Comparison of ENCODE assay signal across 8 cellular contexts in the genomic region with DNA sequence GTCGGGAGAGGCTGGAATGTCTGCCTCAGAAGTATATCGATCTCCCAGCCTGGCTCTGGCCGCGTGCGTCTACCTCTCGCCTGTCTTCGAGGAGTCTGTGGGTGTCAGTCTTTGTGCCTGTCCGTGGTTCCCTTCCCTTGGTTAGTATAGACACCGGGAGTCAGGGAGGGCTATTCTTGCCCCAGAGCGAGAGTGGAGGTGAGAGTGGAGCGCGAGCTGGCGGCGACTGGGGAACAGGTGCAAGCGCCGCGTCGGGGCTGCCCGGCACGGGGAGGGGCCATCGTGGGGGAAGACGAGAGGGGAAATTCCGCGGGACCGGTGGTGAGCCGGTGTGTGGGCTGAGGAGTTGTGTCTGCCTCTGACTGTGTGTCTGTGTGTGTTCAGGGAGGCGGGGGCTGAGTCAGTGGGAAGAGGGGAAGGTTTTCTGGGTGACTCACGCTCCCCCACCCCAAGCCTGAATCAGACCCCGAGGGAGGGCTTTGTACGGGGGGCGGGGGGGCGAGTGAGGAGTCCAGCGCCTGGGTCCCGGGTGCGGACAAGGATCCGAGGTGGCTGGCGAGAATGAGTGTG. TPM values are rescaled to one million over a fixed set of nuclear protein-coding genes. Genes with fewer than 3 reads are reported as not detected.
A peak's percentile ranks its signal among the peaks of the same experiment; 100 is the strongest.
DNase-seq lines count a peak whose midpoint lies in the region; ATAC-seq and TF ChIP-seq lines count a peak whose summit lies in the region.

No MANE protein-coding gene starts in this region.

- no peak for TF ChIP-seq CTCF in epithelial cell of proximal tubule (conservative IDR thresholded peaks at IDR 0.05; ENCODE audit: low read depth, low read length)

- in situ Hi-C loops in Caki2 (cut with HindIII; ENCODE audit: low pct_unique_long_range_greater_than_20kb, low sequenced_read_pairs): no loop called here

- H3K4me1 ChIP-seq in muscle layer of duodenum (ENCODE audit: control insufficient read depth in 1 of 2, insufficient read depth in 2 of 2, low read length in 2 of 2): peaks cover 28 to 43% of the 10 kb centered on the region in 2 donors

- H3K27ac ChIP-seq in muscle layer of duodenum (ENCODE audit: low read length): peak overlapping the region; percentile 99

- peak; percentile 61 for DNase-seq in Caki2 (ENCODE audit: low read depth)
- peak; percentile 14 for DNase-seq in NCI-H2227 treated with DMSO at 0.1 percent for 48 hours (lab: John Stamatoyannopoulos, UW)
- peak; percentile 92 for DNase-seq in activated T-cell treated with anti-CD3 and anti-CD28 coated beads for 1 hour (ENCODE audit: low read depth)
- DNase-seq in epithelial cell of proximal tubule (ENCODE audit: low read depth): no peak
- DNase-seq in stimulated activated CD8-positive, alpha-beta memory T cell treated with anti-CD3 and anti-CD28 coated beads, Interleukin-7, amount 100 ng/mL, for 1 hour (ENCODE audit: low read depth in 2 of 2): peak; percentile 87 to 89
- no peak for DNase-seq in NCI-H2029 treated with DMSO at 0.1 percent for 48 hours (lab: John Stamatoyannopoulos, UW)

- H3K36me3 ChIP-seq in muscle layer of duodenum (ENCODE audit: control insufficient read depth in 1 of 2, insufficient read depth in 2 of 2, low read length in 2 of 2): peaks cover 3 to 51% of the 10 kb centered on the region in 2 donors

- H3K4me3 ChIP-seq in epithelial cell of proximal tubule (ENCODE audit: low read depth, low read length): peak overlapping the region; percentile 70
- peak overlapping the region; percentile 82 to 89 for H3K4me3 ChIP-seq in muscle layer of duodenum (ENCODE audit: low read depth in 1 of 2, low read length in 2 of 2)

- ATAC-seq in GM21825 (IDR thresholded peaks at IDR 0.05; ENCODE audit: unreplicated experiment): peak; percentile 28

- no peaks in the 10 kb centered on the region for H3K27me3 ChIP-seq in muscle layer of duodenum (ENCODE audit: low read depth, low read length)

- no peaks in the 10 kb centered on the region for H3K9me3 ChIP-seq in muscle layer of duodenum (ENCODE audit: control insufficient read depth in 1 of 2, low read length in 2 of 2)

RNA-seq across cellular contexts. Expression of a gene that starts 8.4 kb away (rescaled TPM):
- total RNA-seq in Caki2 (2014; rRNA removed; shearing (Covaris generic); ENCODE audit: low replicate concordance): 0.27 TPM in 1 of 2 replicates, not detected in the other
- total RNA-seq in epithelial cell of proximal tubule: 1.9 and 2.7 TPM in 2 replicates

RNA-seq across cellular contexts. Expression of a gene that starts 12.4 kb away (rescaled TPM):
- not detected in 2 replicates for total RNA-seq in Caki2 (2014; rRNA removed; shearing (Covaris generic); ENCODE audit: low replicate concordance)
- total RNA-seq in epithelial cell of proximal tubule: 7.3 and 19.8 TPM in 2 replicates

RNA-seq across cellular contexts. Expression of a gene that starts 14.9 kb away (rescaled TPM):
- total RNA-seq in Caki2 (2014; rRNA removed; shearing (Covaris generic); ENCODE audit: low replicate concordance): 52.9 and 61.3 TPM in 2 replicates
- 108 and 146 TPM in 2 replicates for total RNA-seq in epithelial cell of proximal tubule

RNA-seq across cellular contexts. Expression of a gene that starts 15.3 kb away (rescaled TPM):
- total RNA-seq in Caki2 (2014; rRNA removed; shearing (Covaris generic); ENCODE audit: low replicate concordance): 4.6 and 4.7 TPM in 2 replicates
- total RNA-seq in epithelial cell of proximal tubule: 5.1 and 5.9 TPM in 2 replicates

RNA-seq across cellular contexts. Expression of a gene that starts 46.1 kb away (rescaled TPM):
- 21.3 and 23.8 TPM in 2 replicates for total RNA-seq in Caki2 (2014; rRNA removed; shearing (Covaris generic); ENCODE audit: low replicate concordance)
- total RNA-seq in epithelial cell of proximal tubule: 30.3 and 40.7 TPM in 2 replicates

Comparison
In these comparisons a context has a peak if more than half of its experiments do, and no peak if none do; other contexts are left out.
1. DNase-seq: peak in Caki2 (single experiment), NCI-H2227 treated with DMSO at 0.1 percent for 48 hours (single experiment), activated T-cell treated with anti-CD3 and anti-CD28 coated beads for 1 hour (single experiment) and stimulated activated CD8-positive, alpha-beta memory T cell treated with anti-CD3 and anti-CD28 coated beads, Interleukin-7, amount 100 ng/mL, for 1 hour (2 of 2); none in epithelial cell of proximal tubule (single experiment) and NCI-H2029 treated with DMSO at 0.1 percent for 48 hours (single experiment).